Comparison of ENCODE assay signal across 8 cellular contexts in genomic region chr4:109559625-109559982, GRCh38. TPM values are rescaled to one million over a fixed set of nuclear protein-coding genes. Genes with fewer than 3 reads are reported as not detected.
DNase-seq lines count a peak whose midpoint lies in the region; ATAC-seq and TF ChIP-seq lines count a peak whose summit lies in the region.

No MANE protein-coding gene starts in this region.

- peak overlapping the region; percentile 64 to 69 for H3K4me3 ChIP-seq in Panc1 (ENCODE audit: low read depth in 2 of 2, low read length in 2 of 2)
- H3K4me3 ChIP-seq in adipocyte (ENCODE audit: low read length), result peak overlapping the region; percentile 91
- peak overlapping the region; percentile 74 for H3K4me3 ChIP-seq in iPS-18c (ENCODE audit: insufficient read depth, low read depth, low read length)

- intact Hi-C loops in Panc1 (cut with micrococcal nuclease; ENCODE audit: unreplicated experiment), result no loop called here

- H3K9ac ChIP-seq in adipocyte (ENCODE audit: low read length), result peak overlapping the region; percentile 86

- ATAC-seq in HG02870 (IDR thresholded peaks at IDR 0.05; ENCODE audit: unreplicated experiment) (peak; percentile 16), Panc1 (peak; percentile 69)

- CTCF ChIA-PET in Panc1 (lab: Charles Lee), result no interaction called here

- POLR2A ChIA-PET in Panc1 (lab: Charles Lee), result interaction anchor here (0.7 kb wide), 1 partner anchor 125 kb away, joined by 10 read pairs; no protein-coding TSS in a partner anchor

- no peaks in the 10 kb centered on the region for H3K27me3 ChIP-seq in Panc1 (ENCODE audit: control insufficient read depth, insufficient read depth, low read length)
- H3K27me3 ChIP-seq in adipocyte (replicated peaks; ENCODE audit: control insufficient read depth, insufficient read depth, low read length), result no peaks in the 10 kb centered on the region

- H3K27ac ChIP-seq in Panc1 (ENCODE audit: low read length), result peak overlapping the region; percentile 72

- in situ Hi-C loops in Panc1 (cut with HindIII; ENCODE audit: low pct_unique_long_range_greater_than_20kb, low sequenced_read_pairs), result no loop called here

- peak; percentile 65 for DNase-seq in DMS53 (lab: John Stamatoyannopoulos, UW)
- no peak for DNase-seq in DMS53 treated with DMSO at 0.1 percent for 48 hours (lab: John Stamatoyannopoulos, UW; ENCODE audit: unreplicated experiment)
- no peak for DNase-seq in Panc1 (ENCODE audit: low read depth, low spot score)
- DNase-seq in adipocyte (ENCODE audit: low read depth), result peak; percentile 49
- DNase-seq in stimulated activated CD4-positive, alpha-beta T cell treated with anti-CD3 and anti-CD28 coated beads, Interleukin-15, amount 100 ng/mL, for 1 hour (ENCODE audit: low read depth in 1 of 2, low spot score in 1 of 2), result peak; percentile 25 to 33
- DNase-seq in Kasumi-1 (lab: John Stamatoyannopoulos, UW), result no peak

- H3K9me3 ChIP-seq in Panc1 (ENCODE audit: control insufficient read depth, insufficient read depth, low read depth, low read length), result no peaks in the 10 kb centered on the region
- no peaks in the 10 kb centered on the region for H3K9me3 ChIP-seq in adipocyte (ENCODE audit: control insufficient read depth, low read length)
- no peaks in the 10 kb centered on the region for H3K9me3 ChIP-seq in iPS-18c (ENCODE audit: control insufficient read depth, insufficient read depth, low read length)

- BruUV-seq in Panc1 (replicated peaks; lab: Mats Ljungman, UMichigan), result TSS peak; percentile 87

- no peaks in the 10 kb centered on the region; the same call in 1 of the 2 replicates for H3K4me1 ChIP-seq in Panc1 (ENCODE audit: control insufficient read depth, insufficient read depth, low read length)
- peaks cover 9% of the 10 kb centered on the region for H3K4me1 ChIP-seq in adipocyte (ENCODE audit: control insufficient read depth, insufficient read depth, low read length)

- H3K36me3 ChIP-seq in Panc1 (ENCODE audit: control insufficient read depth, insufficient read depth, low read length), result peaks cover 3% of the 10 kb centered on the region; the same call in 1 of the 2 replicates
- no peaks in the 10 kb centered on the region for H3K36me3 ChIP-seq in adipocyte (ENCODE audit: control insufficient read depth, insufficient read depth, low read length, severe bottlenecking)

- no peak for TF ChIP-seq CTCF in Panc1 (IDR thresholded peaks at IDR 0.05)

RNA-seq across cellular contexts. Expression of gene MCUB, which starts 0.4 kb away (rescaled TPM):
- 24.1 TPM for total RNA-seq in Panc1 (2021; ENCODE audit: unreplicated experiment)
- 26.9 TPM for polyA plus RNA-seq in Panc1 (2012; ENCODE audit: insufficient read length)

Comparison
In these comparisons a context has a peak if more than half of its experiments do, and no peak if none do; other contexts are left out.
1. DNase-seq: peak in DMS53 (single experiment), adipocyte (single experiment) and stimulated activated CD4-positive, alpha-beta T cell treated with anti-CD3 and anti-CD28 coated beads, Interleukin-15, amount 100 ng/mL, for 1 hour (2 of 2); none in DMS53 treated with DMSO at 0.1 percent for 48 hours (single experiment), Panc1 (single experiment) and Kasumi-1 (0 of 2).
2. Peak in every context shown above with its lines, with median percentiles within 50 percentile points of each other: H3K4me3 ChIP-seq.